Comparison of ENCODE assay signal across 8 cellular contexts in genomic region chr12:121792607-121793500, GRCh38. TPM values are rescaled to one million over a fixed set of nuclear protein-coding genes. Genes with fewer than 3 reads are reported as not detected.
DNase-seq lines count a peak whose midpoint lies in the region; ATAC-seq lines count a peak whose summit lies in the region.

No MANE protein-coding gene starts in this region.

- no peaks in the 10 kb centered on the region for H3K27me3 ChIP-seq in GM23248 (replicated peaks; ENCODE audit: insufficient read depth)

- H3K36me3 Mint-ChIP-seq in natural killer cell treated with Interleukin-12 subunit alpha and Interleukin-12 subunit beta and Interleukin-15 and Interleukin-18, amount 100 ng/mL, for 72 hours: no peaks in the 10 kb centered on the region

- no peaks in the 10 kb centered on the region for H3K36me3 ChIP-seq in GM23248 (ENCODE audit: low read depth)

- H3K4me1 Mint-ChIP-seq in natural killer cell treated with Interleukin-12 subunit alpha and Interleukin-12 subunit beta and Interleukin-15 and Interleukin-18, amount 100 ng/mL, for 72 hours (ENCODE audit: low read depth in 2 of 2): peaks cover 56 to 57% of the 10 kb centered on the region in 2 donors

- peaks cover 26% of the 10 kb centered on the region for H3K79me2 ChIP-seq in GM23248 (ENCODE audit: insufficient read depth)

- H3K4me2 ChIP-seq in GM23248 (ENCODE audit: unreplicated experiment): peak overlapping the region; percentile 77

- 0 out of 2 replicates have a peak, but pooled peaks cover 12% of the 10 kb centered on the region for H3F3A ChIP-seq in GM23248 (ENCODE audit: insufficient read depth)

- H3K27ac Mint-ChIP-seq in natural killer cell treated with Interleukin-12 subunit alpha and Interleukin-12 subunit beta and Interleukin-15 and Interleukin-18, amount 100 ng/mL, for 72 hours: peak overlapping the region; percentile 95 to 99

- H3K9me3 Mint-ChIP-seq in natural killer cell treated with Interleukin-12 subunit alpha and Interleukin-12 subunit beta and Interleukin-15 and Interleukin-18, amount 100 ng/mL, for 72 hours: no peaks in the 10 kb centered on the region

- H2AFZ ChIP-seq in GM23248: peak overlapping the region; percentile 62; the same call in 1 of the 2 replicates

- H3K4me3 ChIP-seq in GM23248: peak overlapping the region; percentile 73

- peaks cover 20% of the 10 kb centered on the region for H3K4me1 ChIP-seq in GM23248 (ENCODE audit: insufficient read depth)

- H3K9me3 ChIP-seq in GM23248 (ENCODE audit: low read depth): no peaks in the 10 kb centered on the region

- no peaks in the 10 kb centered on the region for H3K9me2 ChIP-seq in GM23248 (ENCODE audit: insufficient read depth)

- in situ Hi-C loops in GM23248 (cut with MboI): loop anchor here (5.0 kb wide), 1 partner anchor 101 kb away; no protein-coding TSS in a partner anchor

- no peaks in the 10 kb centered on the region for H3K27me3 Mint-ChIP-seq in natural killer cell treated with Interleukin-12 subunit alpha and Interleukin-12 subunit beta and Interleukin-15 and Interleukin-18, amount 100 ng/mL, for 72 hours

- no peak for DNase-seq in GM23248
- peak; percentile 66 for DNase-seq in UCSD-AML1 (lab: John Stamatoyannopoulos, UW; ENCODE audit: unreplicated experiment)
- peak; percentile 71 for DNase-seq in ecto neural progenitor cell (ENCODE audit: low spot score)
- peak; percentile 79 for DNase-seq in natural killer cell treated with Interleukin-12 subunit alpha and Interleukin-12 subunit beta and Interleukin-15 and Interleukin-18, amount 100 ng/mL, for 72 hours (ENCODE audit: low spot score)
- DNase-seq in pons (ENCODE audit: low spot score): no peak
- DNase-seq in NCI-H146 treated with DMSO at 0.1 percent for 48 hours (lab: John Stamatoyannopoulos, UW; ENCODE audit: unreplicated experiment): no peak

- H3K9ac ChIP-seq in GM23248: peak overlapping the region; percentile 82; the same call in 1 of the 2 replicates

- H3K4me3 Mint-ChIP-seq in natural killer cell treated with Interleukin-12 subunit alpha and Interleukin-12 subunit beta and Interleukin-15 and Interleukin-18, amount 100 ng/mL, for 72 hours: peak overlapping the region; percentile 87

- peak; percentile 1 for ATAC-seq in natural killer cell treated with Interleukin-12 subunit alpha and Interleukin-12 subunit beta and Interleukin-15 and Interleukin-18, amount 100 ng/mL, for 72 hours
- no peak for ATAC-seq in GM18519 (IDR thresholded peaks at IDR 0.05; ENCODE audit: low FRiP score, unreplicated experiment)
- ATAC-seq in HG02759 (IDR thresholded peaks at IDR 0.05; ENCODE audit: unreplicated experiment): no peak

- no peaks in the 10 kb centered on the region for H4K20me1 ChIP-seq in GM23248 (ENCODE audit: insufficient read depth)

- H3K27ac ChIP-seq in GM23248: no peak overlapping the region

- 61 to 90% methylated on average over 13 to 53 of the region's 53 CpGs for WGBS in GM23248 (ENCODE audit: low coverage in 1 of 2, low lambda C conversion rate in 2 of 2, missing lambda C conversion rate in 2 of 2), 2 experiments

RNA-seq across cellular contexts. Expression of gene RHOF, which starts 0.6 kb away (rescaled TPM):
- total RNA-seq in GM23248 (2014; rRNA removed; shearing (Covaris generic)): 6.7 and 8.2 TPM in 2 replicates
- polyA plus RNA-seq in GM23248 (2016; fragmentation: Nextera tagmentation; extraction: Ambion mirVana): 1.5 and 2.4 TPM in 2 replicates
- 10 to 100 TPM; 76.1 to 78.0 TPM for total RNA-seq in natural killer cell treated with Interleukin-12 subunit alpha and Interleukin-12 subunit beta and Interleukin-15 and Interleukin-18, amount 100 ng/mL, for 72 hours

RNA-seq across cellular contexts. Expression of gene SETD1B, which starts 11.0 kb away (rescaled TPM):
- 2.0 and 2.7 TPM in 2 replicates for total RNA-seq in GM23248 (2014; rRNA removed; shearing (Covaris generic))
- 1.7 and 2.0 TPM in 2 replicates for polyA plus RNA-seq in GM23248 (2016; fragmentation: Nextera tagmentation; extraction: Ambion mirVana)
- 10 to 100 TPM; 27.1 to 40.8 TPM for total RNA-seq in natural killer cell treated with Interleukin-12 subunit alpha and Interleukin-12 subunit beta and Interleukin-15 and Interleukin-18, amount 100 ng/mL, for 72 hours

Comparison
In these comparisons a context has a peak if more than half of its experiments do, and no peak if none do; other contexts are left out.
1. DNase-seq: peak in UCSD-AML1 (single experiment), ecto neural progenitor cell (single experiment) and natural killer cell treated with Interleukin-12 subunit alpha and Interleukin-12 subunit beta and Interleukin-15 and Interleukin-18, amount 100 ng/mL, for 72 hours (single experiment); none in GM23248 (single experiment), pons (single experiment) and NCI-H146 treated with DMSO at 0.1 percent for 48 hours (single experiment).
2. ATAC-seq: peak in natural killer cell treated with Interleukin-12 subunit alpha and Interleukin-12 subunit beta and Interleukin-15 and Interleukin-18, amount 100 ng/mL, for 72 hours (2 of 2); none in GM18519 (single experiment) and HG02759 (single experiment).